ENCODE assay signal across 11 cellular contexts in the genomic region with DNA sequence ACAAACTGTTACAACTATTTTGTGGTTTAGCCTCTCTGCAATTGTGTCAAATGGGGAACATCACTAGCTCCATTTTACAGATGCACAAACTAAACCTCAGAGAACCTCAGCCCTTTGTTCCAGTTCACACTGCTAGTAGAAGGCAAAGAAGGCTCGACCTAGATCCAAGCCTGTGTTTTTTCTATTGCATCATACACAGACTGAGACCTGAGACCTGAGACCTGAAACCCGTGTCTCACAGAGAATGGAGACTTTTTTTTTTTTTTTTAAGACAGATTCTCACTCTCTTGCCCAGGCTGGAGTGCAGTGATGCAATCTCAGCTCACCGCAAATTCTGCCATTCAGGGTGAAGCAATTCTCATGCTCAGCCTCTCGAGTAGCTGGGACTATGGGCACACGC.
DNase-seq lines count a peak whose midpoint lies in the region; ATAC-seq and FAIRE-seq lines count a peak whose summit lies in the region.
"Had no signal": no experiment of that assay in that cellular context is flagged by ENCODE, and none has a peak within 500 bp of the region (broad histone marks: within the 10 kb centered on the region; RNA-seq: fewer than 3 reads in every experiment).

No MANE protein-coding gene starts in this region.

- H3K27ac ChIP-seq in small intestine (ENCODE audit: low read depth in 1 of 2, low read length in 1 of 2) = no peak overlapping the region

- H3K9me3 Mint-ChIP-seq in activated T-cell treated with anti-CD3 and anti-CD28 coated beads, Interleukin-2, amount 50 U/mL, for 24 hours = peaks cover 2% of the 10 kb centered on the region
- no peaks in the 10 kb centered on the region for H3K9me3 Mint-ChIP-seq in activated CD4-positive, alpha-beta memory T cell treated with anti-CD3 and anti-CD28 coated beads, Interleukin-2, amount 10 ng/mL, durations not matched to agents 7 days and 5 days

- H3K4me1 Mint-ChIP-seq in activated T-cell treated with anti-CD3 and anti-CD28 coated beads, Interleukin-2, amount 50 U/mL, for 24 hours (ENCODE audit: low read depth) = peaks cover 35% of the 10 kb centered on the region
- peaks cover 24% of the 10 kb centered on the region for H3K4me1 Mint-ChIP-seq in activated CD4-positive, alpha-beta memory T cell treated with anti-CD3 and anti-CD28 coated beads, Interleukin-2, amount 10 ng/mL, durations not matched to agents 7 days and 5 days

- H3K4me1 ChIP-seq in small intestine (ENCODE audit: control insufficient read depth in 2 of 2, insufficient read depth in 1 of 2, low read depth in 1 of 2, low read length in 1 of 2) = no peaks in the 10 kb centered on the region

- 84 to 95% (median 86%) methylated on average over 5 of the region's 5 CpGs for WGBS in small intestine, 3 donors

- no peaks in the 10 kb centered on the region for H3K36me3 ChIP-seq in small intestine (ENCODE audit: control insufficient read depth in 2 of 2, insufficient read depth in 2 of 2, low read length in 2 of 2)

- peaks cover 27% of the 10 kb centered on the region for H3K36me3 Mint-ChIP-seq in activated T-cell treated with anti-CD3 and anti-CD28 coated beads, Interleukin-2, amount 50 U/mL, for 24 hours (ENCODE audit: low read depth)
- peaks cover 18% of the 10 kb centered on the region for H3K36me3 Mint-ChIP-seq in activated CD4-positive, alpha-beta memory T cell treated with anti-CD3 and anti-CD28 coated beads, Interleukin-2, amount 10 ng/mL, durations not matched to agents 7 days and 5 days (ENCODE audit: low read depth)

- POLR2A ChIA-PET in activated CD4-positive, alpha-beta memory T cell treated with anti-CD3 and anti-CD28 coated beads, Interleukin-2, amount 10 ng/mL, durations not matched to agents 7 days and 5 days (lab: Charles Lee) = no interaction called here

- H3K4me3 ChIP-seq in small intestine (ENCODE audit: low read depth in 1 of 2, low read length in 2 of 2) = no peak overlapping the region

- H3K27ac Mint-ChIP-seq in activated T-cell treated with anti-CD3 and anti-CD28 coated beads, Interleukin-2, amount 50 U/mL, for 24 hours = peak overlapping the region; percentile 67
- no peak overlapping the region for H3K27ac Mint-ChIP-seq in activated CD4-positive, alpha-beta memory T cell treated with anti-CD3 and anti-CD28 coated beads, Interleukin-2, amount 10 ng/mL, durations not matched to agents 7 days and 5 days

- H3K27me3 Mint-ChIP-seq in activated T-cell treated with anti-CD3 and anti-CD28 coated beads, Interleukin-2, amount 50 U/mL, for 24 hours = no peaks in the 10 kb centered on the region
- H3K27me3 Mint-ChIP-seq in activated CD4-positive, alpha-beta memory T cell treated with anti-CD3 and anti-CD28 coated beads, Interleukin-2, amount 10 ng/mL, durations not matched to agents 7 days and 5 days = no peaks in the 10 kb centered on the region

- CTCF ChIA-PET in activated CD4-positive, alpha-beta memory T cell treated with anti-CD3 and anti-CD28 coated beads, Interleukin-2, amount 10 ng/mL, durations not matched to agents 7 days and 5 days (lab: Charles Lee) = no interaction called here

- no peaks in the 10 kb centered on the region for H3K9me3 ChIP-seq in small intestine (ENCODE audit: control insufficient read depth, low read depth)

- FAIRE-seq in small intestine (lab: Jason Lieb, UNC) = no peak
- FAIRE-seq: RCC 7860 had no signal

- DNase-seq in activated T-cell treated with anti-CD3 and anti-CD28 coated beads, Interleukin-2, amount 50 U/mL, for 24 hours = peak; percentile 39
- DNase-seq in activated T-cell treated with anti-CD3 and anti-CD28 coated beads for 4 hours (no peak), NCI-H2227 treated with DMSO at 0.1 percent for 48 hours (lab: John Stamatoyannopoulos, UW) (no peak), small intestine (no peak)
- DNase-seq in activated CD4-positive, alpha-beta memory T cell treated with anti-CD3 and anti-CD28 coated beads, Interleukin-2, amount 10 ng/mL, durations not matched to agents 7 days and 5 days = peak; percentile 20
- DNase-seq in stimulated activated CD4-positive, alpha-beta T cell treated with anti-CD3 and anti-CD28 coated beads, Interleukin-4, amount 100 ng/mL, for 24 hours = peak; percentile 25
- DNase-seq: activated CD4-positive, CD25-positive, alpha-beta regulatory T cell treated with anti-CD3 and anti-CD28 coated beads, Interleukin-2, amount 50 U/mL, for 72 hours; NCI-H1092 had no signal

- H3K4me3 Mint-ChIP-seq in activated T-cell treated with anti-CD3 and anti-CD28 coated beads, Interleukin-2, amount 50 U/mL, for 24 hours = no peak overlapping the region
- H3K4me3 Mint-ChIP-seq in activated CD4-positive, alpha-beta memory T cell treated with anti-CD3 and anti-CD28 coated beads, Interleukin-2, amount 10 ng/mL, durations not matched to agents 7 days and 5 days = no peak overlapping the region

- no peaks in the 10 kb centered on the region for H3K27me3 ChIP-seq in small intestine (ENCODE audit: control insufficient read depth in 2 of 2, insufficient read depth in 2 of 2, low read length in 2 of 2)

- ATAC-seq in HG03095 (IDR thresholded peaks at IDR 0.05; ENCODE audit: unreplicated experiment) (peak; percentile 55), GM18873 (IDR thresholded peaks at IDR 0.05; ENCODE audit: low FRiP score, unreplicated experiment) (no peak)

Comparison
In these comparisons a context has a peak if more than half of its experiments do, and no peak if none do; other contexts are left out.
1. DNase-seq: peak in activated T-cell treated with anti-CD3 and anti-CD28 coated beads, Interleukin-2, amount 50 U/mL, for 24 hours (single experiment), activated CD4-positive, alpha-beta memory T cell treated with anti-CD3 and anti-CD28 coated beads, Interleukin-2, amount 10 ng/mL, durations not matched to agents 7 days and 5 days (single experiment) and stimulated activated CD4-positive, alpha-beta T cell treated with anti-CD3 and anti-CD28 coated beads, Interleukin-4, amount 100 ng/mL, for 24 hours (single experiment); none in activated T-cell treated with anti-CD3 and anti-CD28 coated beads for 4 hours (single experiment), NCI-H2227 treated with DMSO at 0.1 percent for 48 hours (single experiment) and small intestine (single experiment).